Comparison of ENCODE assay signal across 27 cellular contexts in the genomic region with DNA sequence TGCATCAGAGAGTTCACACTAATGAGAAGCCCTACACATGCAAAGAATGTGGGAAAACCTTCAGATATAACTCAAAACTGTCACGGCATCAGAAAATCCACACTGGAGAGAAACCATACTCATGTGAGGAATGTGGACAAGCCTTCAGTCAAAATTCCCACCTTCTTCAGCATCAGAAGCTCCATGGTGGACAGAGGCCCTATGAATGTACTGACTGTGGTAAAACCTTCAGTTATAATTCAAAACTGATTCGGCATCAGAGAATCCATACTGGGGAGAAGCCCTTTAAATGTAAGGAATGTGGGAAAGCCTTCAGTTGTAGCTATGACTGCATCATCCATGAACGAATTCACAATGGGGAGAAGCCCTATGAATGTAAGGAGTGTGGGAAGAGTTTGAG.
"Had no signal": no experiment of that assay in that cellular context is flagged by ENCODE, and none has a peak within 500 bp of the region (broad histone marks: within the 10 kb centered on the region; RNA-seq: fewer than 3 reads in every experiment).

No MANE protein-coding gene starts in this region.

- H3K27me3 Mint-ChIP-seq: natural killer cell treated with Interleukin-12 subunit alpha and Interleukin-12 subunit beta and Interleukin-15 and Interleukin-18, amount 100 ng/mL, for 72 hours; stimulated activated naive B cell treated with anti-CD40 and anti-IgM and Interleukin-4, amounts not matched to agents 10 μg/mL and 1 μg/mL and 100 μg/mL, for 72 hours; stimulated activated naive CD8-positive, alpha-beta T cell treated with anti-CD3 and anti-CD28 coated beads, Interleukin-15, Interleukin-2, amounts not matched to agents 100 ng/mL and 50 ng/mL, for 24 hours had no signal

- H3K4me3 Mint-ChIP-seq: natural killer cell treated with Interleukin-12 subunit alpha and Interleukin-12 subunit beta and Interleukin-15 and Interleukin-18, amount 100 ng/mL, for 72 hours; nephron progenitor cell; neural crest cell; stimulated activated effector memory CD8-positive, alpha-beta T cell treated with anti-CD3 and anti-CD28 coated beads, Interleukin-12 subunit alpha, Interleukin-12 subunit beta, amount 100 ng/mL, for 72 hours; stimulated activated naive B cell treated with anti-CD40 and anti-IgM and Interleukin-4, amounts not matched to agents 10 μg/mL and 1 μg/mL and 100 μg/mL, for 72 hours; stimulated activated naive CD8-positive, alpha-beta T cell treated with anti-CD3 and anti-CD28 coated beads, Interleukin-15, Interleukin-2, amounts not matched to agents 100 ng/mL and 50 ng/mL, for 24 hours had no signal

- H3K9me3 ChIP-seq: neutrophil, pancreas, prostate gland, thyroid gland had no signal

- DNase-seq: nephron progenitor cell; nucleus accumbens; pancreas; right cardiac atrium; right lobe of liver; sigmoid colon; small intestine; stimulated activated CD4-positive, alpha-beta T cell treated with anti-CD3 and anti-CD28 coated beads, Interleukin-15, amount 100 ng/mL, for 24 hours; stimulated activated CD4-positive, alpha-beta T cell treated with anti-CD3 and anti-CD28 coated beads, Interleukin-2, amount 100 ng/mL, for 24 hours; stimulated activated CD4-positive, alpha-beta T cell treated with anti-CD3 and anti-CD28 coated beads, Interleukin-2, amount 100 ng/mL, for 48 hours; stimulated activated CD4-positive, alpha-beta T cell treated with anti-CD3 and anti-CD28 coated beads, Interleukin-4, amount 100 ng/mL, for 24 hours; stimulated activated naive B cell treated with anti-CD40 and anti-IgM and Interleukin-4, amounts not matched to agents 10 μg/mL and 1 μg/mL and 100 μg/mL, for 72 hours; stimulated activated naive CD4-positive, alpha-beta T cell treated with Interleukin-2 at 50 U/mL for 16 hours; stomach; thyroid gland; trophoblast cell; upper lobe of left lung had no signal

- FAIRE-seq: pancreas, small intestine, urothelium cell line had no signal

- H3K27ac ChIP-seq: neutrophil, pancreas, prostate gland, right lobe of liver, sigmoid colon, stomach, thoracic aorta, thyroid gland, tibial nerve, upper lobe of left lung, vagina had no signal

- ATAC-seq: natural killer cell treated with Interleukin-12 subunit alpha and Interleukin-12 subunit beta and Interleukin-15 and Interleukin-18, amount 100 ng/mL, for 72 hours; pancreas; right cardiac atrium; right lobe of liver; stimulated activated effector memory CD8-positive, alpha-beta T cell treated with anti-CD3 and anti-CD28 coated beads, Interleukin-12 subunit alpha, Interleukin-12 subunit beta, amount 100 ng/mL, for 72 hours; stimulated activated naive B cell treated with anti-CD40 and anti-IgM and Interleukin-4, amounts not matched to agents 10 μg/mL and 1 μg/mL and 100 μg/mL, for 72 hours had no signal

- H3K27ac Mint-ChIP-seq: natural killer cell treated with Interleukin-12 subunit alpha and Interleukin-12 subunit beta and Interleukin-15 and Interleukin-18, amount 100 ng/mL, for 72 hours; nephron progenitor cell; stimulated activated effector memory CD8-positive, alpha-beta T cell treated with anti-CD3 and anti-CD28 coated beads, Interleukin-12 subunit alpha, Interleukin-12 subunit beta, amount 100 ng/mL, for 72 hours; stimulated activated naive B cell treated with anti-CD40 and anti-IgM and Interleukin-4, amounts not matched to agents 10 μg/mL and 1 μg/mL and 100 μg/mL, for 72 hours; stimulated activated naive CD8-positive, alpha-beta T cell treated with anti-CD3 and anti-CD28 coated beads, Interleukin-15, Interleukin-2, amounts not matched to agents 100 ng/mL and 50 ng/mL, for 24 hours had no signal

- H3K4me1 Mint-ChIP-seq: nephron progenitor cell, neural crest cell had no signal

- H3K27me3 ChIP-seq: neutrophil, pancreas, right lobe of liver, sigmoid colon, stomach, thyroid gland, tibial nerve, upper lobe of left lung, vagina had no signal

- H3K4me1 ChIP-seq: pancreas, prostate gland, right lobe of liver, sigmoid colon, stomach, thyroid gland, tibial nerve, upper lobe of left lung, vagina had no signal

- H3K4me3 ChIP-seq: pancreas, prostate gland, right lobe of liver, sigmoid colon, stomach, thoracic aorta, thyroid gland, tibial nerve, upper lobe of left lung, vagina had no signal
